In genomic region chr19:10406191-10406590, GRCh38 we compare ENCODE assay signal across 1 cellular context.
TF ChIP-seq lines count a peak whose summit lies in the region.

No MANE protein-coding gene starts in this region.

TF ChIP-seq in GM23338, 12 proteins besides CTCF, POLR2A, EP300 and RAD21:
- TF ChIP-seq NANOG (IDR thresholded peaks at IDR 0.05; ENCODE audit: borderline replicate concordance): no peak
- no peak for TF ChIP-seq ZNF114 (CRISPR knock-in tag; IDR thresholded peaks at IDR 0.05)
